Comparison of ENCODE assay signal across 5 cellular contexts in the genomic region with DNA sequence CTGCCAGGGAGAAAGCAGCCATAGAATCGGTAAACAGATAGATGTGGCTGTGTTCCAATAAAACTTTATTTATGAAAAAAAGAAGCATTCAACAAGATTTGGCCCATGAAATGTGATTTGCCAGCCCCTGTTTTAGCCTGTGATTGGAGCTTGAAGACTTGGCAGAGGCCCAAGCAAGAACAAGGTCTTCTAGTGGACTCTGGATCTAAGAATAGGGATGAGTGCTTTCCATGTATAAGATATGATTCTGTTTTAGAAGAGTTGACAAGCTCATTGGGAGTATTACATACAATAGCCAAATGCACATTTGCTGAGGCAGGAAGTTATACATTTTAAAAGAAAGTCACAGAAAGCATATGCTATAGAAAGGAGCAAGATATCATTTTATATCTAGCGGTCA.
"Had no signal": no experiment of that assay in that cellular context is flagged by ENCODE, and none has a peak within 500 bp of the region (broad histone marks: within the 10 kb centered on the region; RNA-seq: fewer than 3 reads in every experiment).

No MANE protein-coding gene starts in this region.

- H3K27me3 Mint-ChIP-seq: IgD-negative memory B cell had no signal

- DNase-seq: IMR-90 had no signal

- H3K4me3 ChIP-seq: K562 had no signal

- H3K4me1 Mint-ChIP-seq: IgD-negative memory B cell had no signal

- H3K4me3 Mint-ChIP-seq: IgD-negative memory B cell had no signal

- ATAC-seq: HepG2, K562 had no signal

- H3K36me3 Mint-ChIP-seq: IgD-negative memory B cell had no signal

- H3K27ac Mint-ChIP-seq: IgD-negative memory B cell had no signal

- H3K27ac ChIP-seq: HL-60 had no signal
